1 cellular context compared by ENCODE assay signal in genomic region chr16:50024684-50025543, GRCh38.
TF ChIP-seq lines count a peak whose summit lies in the region.

A gene with protein sequence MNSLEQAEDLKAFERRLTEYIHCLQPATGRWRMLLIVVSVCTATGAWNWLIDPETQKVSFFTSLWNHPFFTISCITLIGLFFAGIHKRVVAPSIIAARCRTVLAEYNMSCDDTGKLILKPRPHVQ (plus strand): TSS chr16:50025225. CDS start chr16:50025316, 91 bp downstream.

TF ChIP-seq in K562, 482 proteins besides CTCF, POLR2A, EP300 and RAD21 (continued from another document and continues in another):
- TF ChIP-seq, protein P1, sequence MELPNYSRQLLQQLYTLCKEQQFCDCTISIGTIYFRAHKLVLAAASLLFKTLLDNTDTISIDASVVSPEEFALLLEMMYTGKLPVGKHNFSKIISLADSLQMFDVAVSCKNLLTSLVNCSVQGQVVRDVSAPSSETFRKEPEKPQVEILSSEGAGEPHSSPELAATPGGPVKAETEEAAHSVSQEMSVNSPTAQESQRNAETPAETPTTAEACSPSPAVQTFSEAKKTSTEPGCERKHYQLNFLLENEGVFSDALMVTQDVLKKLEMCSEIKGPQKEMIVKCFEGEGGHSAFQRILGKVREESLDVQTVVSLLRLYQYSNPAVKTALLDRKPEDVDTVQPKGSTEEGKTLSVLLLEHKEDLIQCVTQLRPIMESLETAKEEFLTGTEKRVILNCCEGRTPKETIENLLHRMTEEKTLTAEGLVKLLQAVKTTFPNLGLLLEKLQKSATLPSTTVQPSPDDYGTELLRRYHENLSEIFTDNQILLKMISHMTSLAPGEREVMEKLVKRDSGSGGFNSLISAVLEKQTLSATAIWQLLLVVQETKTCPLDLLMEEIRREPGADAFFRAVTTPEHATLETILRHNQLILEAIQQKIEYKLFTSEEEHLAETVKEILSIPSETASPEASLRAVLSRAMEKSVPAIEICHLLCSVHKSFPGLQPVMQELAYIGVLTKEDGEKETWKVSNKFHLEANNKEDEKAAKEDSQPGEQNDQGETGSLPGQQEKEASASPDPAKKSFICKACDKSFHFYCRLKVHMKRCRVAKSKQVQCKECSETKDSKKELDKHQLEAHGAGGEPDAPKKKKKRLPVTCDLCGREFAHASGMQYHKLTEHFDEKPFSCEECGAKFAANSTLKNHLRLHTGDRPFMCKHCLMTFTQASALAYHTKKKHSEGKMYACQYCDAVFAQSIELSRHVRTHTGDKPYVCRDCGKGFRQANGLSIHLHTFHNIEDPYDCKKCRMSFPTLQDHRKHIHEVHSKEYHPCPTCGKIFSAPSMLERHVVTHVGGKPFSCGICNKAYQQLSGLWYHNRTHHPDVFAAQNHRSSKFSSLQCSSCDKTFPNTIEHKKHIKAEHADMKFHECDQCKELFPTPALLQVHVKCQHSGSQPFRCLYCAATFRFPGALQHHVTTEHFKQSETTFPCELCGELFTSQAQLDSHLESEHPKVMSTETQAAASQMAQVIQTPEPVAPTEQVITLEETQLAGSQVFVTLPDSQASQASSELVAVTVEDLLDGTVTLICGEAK (IDR thresholded peaks at IDR 0.05): no peak
- TF ChIP-seq, protein P1 (CRISPR knock-in tag; IDR thresholded peaks at IDR 0.05): no peak
- TF ChIP-seq ZNF175 (CRISPR knock-in tag; IDR thresholded peaks at IDR 0.05; ENCODE audit: low read depth) (0 out of 2 replicates have a peak, but pooled peaks have one; percentile 34), TCF7L2 (IDR thresholded peaks at IDR 0.05; ENCODE audit: low read depth, low read length) (no peak), NONO (IDR thresholded peaks at IDR 0.05; ENCODE audit: low read depth in 2 of 2, low read length in 1 of 2) (no peak; a peak in 1 of 4 replicates), SIX5 (IDR thresholded peaks at IDR 0.05; ENCODE audit: borderline replicate concordance in 1 of 2, insufficient read depth in 1 of 2, low read depth in 1 of 2, low read length in 2 of 2) (no peak), BRCA1 (IDR thresholded peaks at IDR 0.05) (no peak), BRCA1 (CRISPR knock-in tag; IDR thresholded peaks at IDR 0.05) (no peak), RHOXF2B (CRISPR knock-in tag; conservative IDR thresholded peaks at IDR 0.05) (no peak), FOXP1 (CRISPR knock-in tag; IDR thresholded peaks at IDR 0.05) (no peak), CTBP1 (IDR thresholded peaks at IDR 0.05; ENCODE audit: borderline replicate concordance) (peak; percentile 88), NFIX (CRISPR knock-in tag; IDR thresholded peaks at IDR 0.05; ENCODE audit: low read depth) (no peak), ZNF140 (CRISPR knock-in tag; IDR thresholded peaks at IDR 0.05) (no peak), PHF20 (IDR thresholded peaks at IDR 0.05; ENCODE audit: partially characterized antibody) (peak; percentile 60), ZEB2 (IDR thresholded peaks at IDR 0.05) (no peak; the same call in 1 of the 2 replicates), ZC3H11A (IDR thresholded peaks at IDR 0.05; ENCODE audit: low read depth, low read length) (no peak), ZC3H8 (IDR thresholded peaks at IDR 0.05) (no peak), NR4A1 (CRISPR knock-in tag; IDR thresholded peaks at IDR 0.05) (no peak), NR4A1 (tag; IDR thresholded peaks at IDR 0.05) (no peak), CAMTA2 (CRISPR knock-in tag; conservative IDR thresholded peaks at IDR 0.05) (no peak), ARID2 (IDR thresholded peaks at IDR 0.05) (no peak), RBM15 (IDR thresholded peaks at IDR 0.05; ENCODE audit: insufficient read depth, low read length) (no peak), NFYB (IDR thresholded peaks at IDR 0.05; ENCODE audit: extremely low read depth, insufficient read length) (peak; percentile 92), ELF4 (CRISPR knock-in tag; IDR thresholded peaks at IDR 0.05) (no peak), ZNF668 (CRISPR knock-in tag; IDR thresholded peaks at IDR 0.05) (no peak), POLR2AphosphoS5 (IDR thresholded peaks at IDR 0.05; ENCODE audit: control insufficient read depth, insufficient read depth, low read depth, low read length) (0 out of 2 replicates have a peak, but pooled peaks have one; percentile 19), HNRNPH1 (optimal IDR thresholded peaks at IDR 0.05; ENCODE audit: low read depth, low read length) (no peak), PTRF (tag; IDR thresholded peaks at IDR 0.05) (no peak), POLR3A (IDR thresholded peaks at IDR 0.05; ENCODE audit: borderline replicate concordance, extremely low read depth, insufficient read depth, insufficient read length) (no peak), FOXO4 (CRISPR knock-in tag; IDR thresholded peaks at IDR 0.05) (no peak), KDM2B (CRISPR knock-in tag; IDR thresholded peaks at IDR 0.05) (no peak), NR2C2 (CRISPR knock-in tag; IDR thresholded peaks at IDR 0.05) (no peak), NR2C2 (tag; IDR thresholded peaks at IDR 0.05) (peak; percentile 77; the same call in 1 of the 2 replicates), ZNF75A (CRISPR knock-in tag; IDR thresholded peaks at IDR 0.05) (no peak), AFF4 (CRISPR knock-in tag; IDR thresholded peaks at IDR 0.05) (no peak; the same call in 1 of the 2 replicates), ZBTB12 (CRISPR knock-in tag; IDR thresholded peaks at IDR 0.05) (no peak), ESRRB (CRISPR knock-in tag; IDR thresholded peaks at IDR 0.05; ENCODE audit: borderline replicate concordance) (no peak), ZNF764 (CRISPR knock-in tag; IDR thresholded peaks at IDR 0.05; ENCODE audit: low read depth) (peak; percentile 91), HDAC3 (IDR thresholded peaks at IDR 0.05; ENCODE audit: borderline replicate concordance, partially characterized antibody) (no peak), MAZ (CRISPR knock-in tag; conservative IDR thresholded peaks at IDR 0.05 in 1 of 2, IDR thresholded peaks at IDR 0.05 in 1 of 2) (peak; percentile 100), RFX7 (CRISPR knock-in tag; IDR thresholded peaks at IDR 0.05) (no peak), DNMT1 (IDR thresholded peaks at IDR 0.05) (no peak), MITF (IDR thresholded peaks at IDR 0.05) (no peak), CBX8 (IDR thresholded peaks at IDR 0.05; ENCODE audit: borderline replicate concordance, extremely low read depth, low read depth, low read length, poor library complexity, severe bottlenecking) (no peak), NCOA4 (IDR thresholded peaks at IDR 0.05; ENCODE audit: partially characterized antibody) (no peak)
- TF ChIP-seq, protein P2, sequence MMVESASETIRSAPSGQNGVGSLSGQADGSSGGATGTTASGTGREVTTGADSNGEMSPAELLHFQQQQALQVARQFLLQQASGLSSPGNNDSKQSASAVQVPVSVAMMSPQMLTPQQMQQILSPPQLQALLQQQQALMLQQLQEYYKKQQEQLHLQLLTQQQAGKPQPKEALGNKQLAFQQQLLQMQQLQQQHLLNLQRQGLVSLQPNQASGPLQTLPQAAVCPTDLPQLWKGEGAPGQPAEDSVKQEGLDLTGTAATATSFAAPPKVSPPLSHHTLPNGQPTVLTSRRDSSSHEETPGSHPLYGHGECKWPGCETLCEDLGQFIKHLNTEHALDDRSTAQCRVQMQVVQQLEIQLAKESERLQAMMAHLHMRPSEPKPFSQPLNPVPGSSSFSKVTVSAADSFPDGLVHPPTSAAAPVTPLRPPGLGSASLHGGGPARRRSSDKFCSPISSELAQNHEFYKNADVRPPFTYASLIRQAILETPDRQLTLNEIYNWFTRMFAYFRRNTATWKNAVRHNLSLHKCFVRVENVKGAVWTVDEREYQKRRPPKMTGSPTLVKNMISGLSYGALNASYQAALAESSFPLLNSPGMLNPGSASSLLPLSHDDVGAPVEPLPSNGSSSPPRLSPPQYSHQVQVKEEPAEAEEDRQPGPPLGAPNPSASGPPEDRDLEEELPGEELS (CRISPR knock-in tag; IDR thresholded peaks at IDR 0.05; ENCODE audit: borderline replicate concordance): no peak
- TF ChIP-seq, protein P3, sequence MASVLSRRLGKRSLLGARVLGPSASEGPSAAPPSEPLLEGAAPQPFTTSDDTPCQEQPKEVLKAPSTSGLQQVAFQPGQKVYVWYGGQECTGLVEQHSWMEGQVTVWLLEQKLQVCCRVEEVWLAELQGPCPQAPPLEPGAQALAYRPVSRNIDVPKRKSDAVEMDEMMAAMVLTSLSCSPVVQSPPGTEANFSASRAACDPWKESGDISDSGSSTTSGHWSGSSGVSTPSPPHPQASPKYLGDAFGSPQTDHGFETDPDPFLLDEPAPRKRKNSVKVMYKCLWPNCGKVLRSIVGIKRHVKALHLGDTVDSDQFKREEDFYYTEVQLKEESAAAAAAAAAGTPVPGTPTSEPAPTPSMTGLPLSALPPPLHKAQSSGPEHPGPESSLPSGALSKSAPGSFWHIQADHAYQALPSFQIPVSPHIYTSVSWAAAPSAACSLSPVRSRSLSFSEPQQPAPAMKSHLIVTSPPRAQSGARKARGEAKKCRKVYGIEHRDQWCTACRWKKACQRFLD (CRISPR knock-in tag; IDR thresholded peaks at IDR 0.05): peak; percentile 72; the same call in 1 of the 2 replicates
